In genomic region chr18:45730832-45731545, GRCh38 we compare ENCODE assay signal across 20 cellular contexts. TPM values are rescaled to one million over a fixed set of nuclear protein-coding genes. Genes with fewer than 3 reads are reported as not detected.
A peak's percentile ranks its signal among the peaks of the same experiment; 100 is the strongest.
DNase-seq lines count a peak whose midpoint lies in the region; ATAC-seq and TF ChIP-seq lines count a peak whose summit lies in the region.
"Had no signal": no experiment of that assay in that cellular context is flagged by ENCODE, and none has a peak within 500 bp of the region (broad histone marks: within the 10 kb centered on the region; RNA-seq: fewer than 3 reads in every experiment).

No MANE protein-coding gene starts in this region.

- H3K9me3 ChIP-seq in PC-9 (ENCODE audit: insufficient read depth, low read depth): no peaks in the 10 kb centered on the region
- H3K9me3 ChIP-seq in naive thymus-derived CD4-positive, alpha-beta T cell (ENCODE audit: control insufficient read depth in 2 of 3, low read length in 3 of 3): no peaks in the 10 kb centered on the region
- H3K9me3 ChIP-seq: spleen, thyroid gland had no signal

- H3K9me3 Mint-ChIP-seq in neural crest cell: no peaks in the 10 kb centered on the region
- H3K9me3 Mint-ChIP-seq in naive thymus-derived CD4-positive, alpha-beta T cell: no peaks in the 10 kb centered on the region
- H3K9me3 Mint-ChIP-seq: activated T-helper 17 cell treated with anti-CD3 and anti-CD28 coated beads, Interleukin-2, amount 50 U/mL, for 72 hours; dendritic cell treated with granulocyte-macrophage colony-stimulating factor and Interleukin-4, amounts not matched to agents 40 ng/mL and 50 ng/mL, for 4 days had no signal

- H3K36me3 Mint-ChIP-seq in neural crest cell (ENCODE audit: low read depth): no peaks in the 10 kb centered on the region
- H3K36me3 Mint-ChIP-seq in naive thymus-derived CD4-positive, alpha-beta T cell: peaks cover 0 to 9% (median 0%) of the 10 kb centered on the region in 5 donors

- H3K9me2 ChIP-seq in PC-9 (ENCODE audit: insufficient read depth): no peaks in the 10 kb centered on the region

- peaks cover 6% of the 10 kb centered on the region for H3F3A ChIP-seq in PC-9 (ENCODE audit: insufficient read depth, low read depth)

- no peak for ATAC-seq in GM19463 (IDR thresholded peaks at IDR 0.05; ENCODE audit: unreplicated experiment)
- no peak for ATAC-seq in naive thymus-derived CD4-positive, alpha-beta T cell
- ATAC-seq: activated T-helper 17 cell treated with anti-CD3 and anti-CD28 coated beads, Interleukin-2, amount 50 U/mL, for 72 hours had no signal

- no peaks in the 10 kb centered on the region for H3K27me3 Mint-ChIP-seq in neural crest cell (ENCODE audit: low read depth)
- H3K27me3 Mint-ChIP-seq in naive thymus-derived CD4-positive, alpha-beta T cell: peaks cover 0 to 17% (median 0%) of the 10 kb centered on the region in 5 donors
- H3K27me3 Mint-ChIP-seq: activated T-helper 17 cell treated with anti-CD3 and anti-CD28 coated beads, Interleukin-2, amount 50 U/mL, for 72 hours; dendritic cell treated with granulocyte-macrophage colony-stimulating factor and Interleukin-4, amounts not matched to agents 40 ng/mL and 50 ng/mL, for 4 days had no signal

- H3K36me3 ChIP-seq in BJ (ENCODE audit: control insufficient read depth, insufficient read depth, low read length) (no peaks in the 10 kb centered on the region), PC-9 (ENCODE audit: low read depth) (no peaks in the 10 kb centered on the region)
- H3K36me3 ChIP-seq in naive thymus-derived CD4-positive, alpha-beta T cell (ENCODE audit: control insufficient read depth in 2 of 3, insufficient read depth in 3 of 3, low read length in 3 of 3): no peaks in the 10 kb centered on the region
- H3K36me3 ChIP-seq: spleen, thyroid gland had no signal

- no peak overlapping the region for H3K4me3 Mint-ChIP-seq in neural crest cell
- H3K4me3 Mint-ChIP-seq in naive thymus-derived CD4-positive, alpha-beta T cell: no peak overlapping the region
- H3K4me3 Mint-ChIP-seq: activated T-helper 17 cell treated with anti-CD3 and anti-CD28 coated beads, Interleukin-2, amount 50 U/mL, for 72 hours; dendritic cell treated with granulocyte-macrophage colony-stimulating factor and Interleukin-4, amounts not matched to agents 40 ng/mL and 50 ng/mL, for 4 days had no signal

- TF ChIP-seq CTCF in BJ (IDR thresholded peaks at IDR 0.05; ENCODE audit: insufficient read depth, low read depth, low read length): no peak
- TF ChIP-seq CTCF in PC-9 (conservative IDR thresholded peaks at IDR 0.05): no peak
- TF ChIP-seq CTCF in epithelial cell of esophagus (IDR thresholded peaks at IDR 0.05; ENCODE audit: insufficient read depth, low read depth, low read length, missing control alignments): no peak
- no peak for TF ChIP-seq CTCF in neural crest cell (conservative IDR thresholded peaks at IDR 0.05)

- DNase-seq in BJ (ENCODE audit: low read depth) (peak; percentile 18), PC-9 (peak in 1 of 2 experiments; percentile 66), epithelial cell of esophagus (ENCODE audit: low read depth) (peak; percentile 11), neural crest cell (ENCODE audit: low read depth, low spot score) (no peak), OCI-M1 (lab: John Stamatoyannopoulos, UW) (no peak), NOMO-1 (lab: John Stamatoyannopoulos, UW; ENCODE audit: unreplicated experiment in 2 of 2) (no peak)
- DNase-seq in naive thymus-derived CD4-positive, alpha-beta T cell: no peak
- DNase-seq: anterior cingulate cortex, C1 segment of cervical spinal cord, DMS79 treated with DMSO at 0.1 percent for 48 hours, erythroblast, NCI-H1436 treated with DMSO at 0.1 percent for 48 hours, NCI-H2227 treated with DMSO at 0.1 percent for 48 hours, nucleus accumbens, SHP77, spleen, thyroid gland had no signal

- POLR2A ChIA-PET in BJ (lab: Charles Lee) (no interaction called here), PC-9 (lab: Charles Lee; ENCODE audit: unreplicated experiment) (interaction anchor here (0.7 kb wide), 1 partner anchor 51 kb away, joined by 3 read pairs; no protein-coding TSS in a partner anchor)
- POLR2A ChIA-PET in naive thymus-derived CD4-positive, alpha-beta T cell (lab: Charles Lee): interaction anchor here (1.0 kb wide), 1 partner anchor 368 kb away, joined by 3 read pairs; no protein-coding TSS in a partner anchor

- CTCF ChIA-PET in BJ (lab: Yijun Ruan, JAX) (interaction anchor here (1.2 to 2.0 kb wide), 3 partner anchors 9 to 149 kb away, joined by 4 to 14 read pairs (median 9); no protein-coding TSS in a partner anchor), PC-9 (lab: Charles Lee) (no interaction called here)
- CTCF ChIA-PET in naive thymus-derived CD4-positive, alpha-beta T cell (lab: Charles Lee): interaction anchor here (1.3 kb wide), 1 partner anchor 9 kb away, joined by 4 read pairs; no protein-coding TSS in a partner anchor

- peak overlapping the region; percentile 16 for H3K27ac Mint-ChIP-seq in neural crest cell (ENCODE audit: unreplicated experiment)
- H3K27ac Mint-ChIP-seq in naive thymus-derived CD4-positive, alpha-beta T cell: no peak overlapping the region
- H3K27ac Mint-ChIP-seq: activated T-helper 17 cell treated with anti-CD3 and anti-CD28 coated beads, Interleukin-2, amount 50 U/mL, for 72 hours; dendritic cell treated with granulocyte-macrophage colony-stimulating factor and Interleukin-4, amounts not matched to agents 40 ng/mL and 50 ng/mL, for 4 days had no signal

- H3K4me2 ChIP-seq in PC-9: peak overlapping the region; percentile 27

- intact Hi-C loops in PC-9 (cut with micrococcal nuclease; ENCODE audit: unreplicated experiment): no loop called here
- intact Hi-C loops in naive thymus-derived CD4-positive, alpha-beta T cell (cut with micrococcal nuclease): no loop called here

- no peak overlapping the region for H3K27ac ChIP-seq in PC-9
- H3K27ac ChIP-seq in naive thymus-derived CD4-positive, alpha-beta T cell (ENCODE audit: low read depth, low read length): no peak overlapping the region
- H3K27ac ChIP-seq: spleen, thyroid gland had no signal

- H3K4me3 ChIP-seq in BJ (ENCODE audit: low read depth, low read length) (no peak overlapping the region), PC-9 (no peak overlapping the region), epithelial cell of esophagus (ENCODE audit: low read length) (no peak overlapping the region)
- H3K4me3 ChIP-seq in naive thymus-derived CD4-positive, alpha-beta T cell (ENCODE audit: low read length): no peak overlapping the region
- H3K4me3 ChIP-seq: spleen, thyroid gland had no signal

- no TSS peak for BruUV-seq in PC-9 (replicated peaks; lab: Mats Ljungman, UMichigan)

- H3K27me3 ChIP-seq in BJ (ENCODE audit: control insufficient read depth, insufficient read depth, low read length) (no peaks in the 10 kb centered on the region), PC-9 (ENCODE audit: insufficient read depth, low read depth) (no peaks in the 10 kb centered on the region)
- H3K27me3 ChIP-seq in naive thymus-derived CD4-positive, alpha-beta T cell (ENCODE audit: control insufficient read depth in 2 of 2, insufficient read depth in 2 of 2, low read length in 2 of 2): no peaks in the 10 kb centered on the region
- H3K27me3 ChIP-seq: spleen, thyroid gland had no signal

- H2AFZ ChIP-seq in PC-9: no peak overlapping the region

- H3K79me2 ChIP-seq in PC-9 (ENCODE audit: low read depth): no peaks in the 10 kb centered on the region

- no peaks in the 10 kb centered on the region for H3K4me1 Mint-ChIP-seq in neural crest cell
- H3K4me1 Mint-ChIP-seq in naive thymus-derived CD4-positive, alpha-beta T cell: no peaks in the 10 kb centered on the region
- H3K4me1 Mint-ChIP-seq: activated T-helper 17 cell treated with anti-CD3 and anti-CD28 coated beads, Interleukin-2, amount 50 U/mL, for 72 hours had no signal

- no peaks in the 10 kb centered on the region for H4K20me1 ChIP-seq in PC-9 (ENCODE audit: insufficient read depth)

- peaks cover 19% of the 10 kb centered on the region for H3K4me1 ChIP-seq in PC-9 (replicated peaks; ENCODE audit: insufficient read depth)
- no peaks in the 10 kb centered on the region for H3K4me1 ChIP-seq in naive thymus-derived CD4-positive, alpha-beta T cell (ENCODE audit: control insufficient read depth in 2 of 2, insufficient read depth in 2 of 2, low read length in 2 of 2)
- H3K4me1 ChIP-seq: spleen, thyroid gland had no signal

RNA-seq across cellular contexts. Expression of gene SLC14A1, which starts 7.0 kb away (rescaled TPM):
- polyA plus RNA-seq in BJ (2011; rRNA removed): 0.63 and 0.77 TPM in 2 replicates
- polyA minus RNA-seq in BJ (2011; rRNA and poly(A)+ RNA removed): 0.26 and 0.85 TPM in 2 replicates
- total RNA-seq in PC-9 (2021) (not detected in 2 replicates), neural crest cell (not detected in 2 replicates)
- total RNA-seq in naive thymus-derived CD4-positive, alpha-beta T cell: 10 to 100 TPM in 1 of 5 experiments, 1 to 10 TPM in 3, under 1 TPM in 1; 0.97 to 12.9 (median 3.3) TPM
- polyA plus RNA-seq in naive thymus-derived CD4-positive, alpha-beta T cell: 1 to 10 TPM; 1.4 to 2.2 TPM

Comparison
In these comparisons a context has a peak if more than half of its experiments do, and no peak if none do; other contexts are left out.
1. DNase-seq: peak in BJ (single experiment) and epithelial cell of esophagus (single experiment); none in neural crest cell (single experiment), OCI-M1 (single experiment), NOMO-1 (0 of 2) and naive thymus-derived CD4-positive, alpha-beta T cell (0 of 9).